Comparison of ENCODE assay signal across 8 cellular contexts in genomic region chr18:67199993-67200617, GRCh38.
DNase-seq lines count a peak whose midpoint lies in the region; ATAC-seq and TF ChIP-seq lines count a peak whose summit lies in the region.

No MANE protein-coding gene starts in this region.

- no peak overlapping the region for H3K27ac ChIP-seq in right lobe of liver

- TF ChIP-seq POLR2A in right lobe of liver (IDR thresholded peaks at IDR 0.05) = no peak

- no peaks in the 10 kb centered on the region for H3K36me3 ChIP-seq in right lobe of liver

- DNase-seq in G401 (ENCODE audit: low spot score) (peak; percentile 68), NCI-H524 (lab: John Stamatoyannopoulos, UW) (peak; percentile 16 to 64), right lobe of liver (no peak), occipital lobe (lab: John Stamatoyannopoulos, UW) (no peak)
- peak; percentile 18 for DNase-seq in central memory CD4-positive, alpha-beta T cell
- no peak for DNase-seq in activated CD4-positive, alpha-beta T cell treated with anti-CD3 and anti-CD28 coated beads for 4 hours

- H3K9me3 ChIP-seq in right lobe of liver = no peaks in the 10 kb centered on the region

- ATAC-seq in GM21360 (IDR thresholded peaks at IDR 0.05; ENCODE audit: unreplicated experiment) (peak; percentile 97), HG03520 (IDR thresholded peaks at IDR 0.05; ENCODE audit: unreplicated experiment) (peak; percentile 96), right lobe of liver (peak; percentile 89 to 98 (median 92))

- H3K4me1 ChIP-seq in right lobe of liver = no peaks in the 10 kb centered on the region

- 30% methylated on average over 3 of the region's 3 CpGs for WGBS in right lobe of liver (ENCODE audit: insufficient coverage, low coverage, low lambda C conversion rate, missing lambda C conversion rate)

- in situ Hi-C loops in G401 (cut with HindIII; ENCODE audit: low sequenced_read_pairs) = no loop called here

- H3K4me3 ChIP-seq in right lobe of liver = no peak overlapping the region

- H3K27me3 ChIP-seq in right lobe of liver = no peaks in the 10 kb centered on the region

- TF ChIP-seq CTCF in right lobe of liver (IDR thresholded peaks at IDR 0.05) = peak; percentile 67 to 80 (median 74)

- intact Hi-C loops in right lobe of liver (cut with DNase I) = loop anchor here in 1 of 2 donors (10.0 kb wide), 1 partner anchor 95 kb away; no protein-coding TSS in a partner anchor

Comparison
In these comparisons a context has a peak if more than half of its experiments do, and no peak if none do; other contexts are left out.
1. DNase-seq: peak in G401 (single experiment), NCI-H524 (2 of 2) and central memory CD4-positive, alpha-beta T cell (single experiment); none in right lobe of liver (0 of 3), occipital lobe (single experiment) and activated CD4-positive, alpha-beta T cell treated with anti-CD3 and anti-CD28 coated beads for 4 hours (0 of 2).
2. Peak in every context shown above with its lines, with median percentiles within 50 percentile points of each other: ATAC-seq.